Comparison of ENCODE assay signal across 8 cellular contexts in the genomic region with DNA sequence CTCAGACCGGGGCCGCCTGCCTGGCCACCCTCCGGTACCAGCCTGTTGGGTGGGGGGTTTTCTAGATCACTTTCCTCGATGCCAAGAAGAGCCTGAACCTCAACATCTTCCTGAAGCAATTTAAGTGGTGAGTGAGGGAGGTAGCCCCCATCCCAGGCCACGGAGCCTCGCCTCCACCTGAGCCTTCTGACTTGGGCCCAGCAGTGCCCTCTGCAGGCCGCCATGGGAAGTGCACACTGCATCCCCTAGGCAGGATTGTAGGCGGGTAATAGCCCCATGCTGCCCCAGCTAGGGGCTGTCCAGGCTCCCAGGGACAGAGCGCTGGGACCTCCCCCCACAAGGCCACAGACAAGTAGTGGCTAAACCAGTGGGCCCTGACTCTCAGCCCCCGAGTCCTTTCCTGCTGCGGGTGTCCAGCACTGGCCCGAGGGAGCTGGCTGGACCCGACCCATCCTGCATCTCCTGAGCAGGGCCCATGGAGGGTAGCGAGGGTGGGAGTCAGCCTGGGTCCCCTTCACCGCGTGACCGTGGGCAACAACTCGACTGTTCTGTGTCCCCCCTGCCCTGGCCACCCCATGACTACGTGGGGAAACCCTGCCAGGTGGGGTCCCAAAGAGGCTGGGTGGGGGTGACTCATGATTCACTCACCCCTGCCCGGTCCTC. TPM values are rescaled to one million over a fixed set of nuclear protein-coding genes. Genes with fewer than 3 reads are reported as not detected.
DNase-seq lines count a peak whose midpoint lies in the region; ATAC-seq and TF ChIP-seq lines count a peak whose summit lies in the region.

No MANE protein-coding gene starts in this region.

- TF ChIP-seq CTCF in GM10266 (IDR thresholded peaks at IDR 0.05; ENCODE audit: control insufficient read depth, insufficient read depth, low read depth, missing control alignments), result peak; percentile 96
- peak; percentile 96 for TF ChIP-seq CTCF in glutamatergic neuron (IDR thresholded peaks at IDR 0.05; ENCODE audit: partially characterized antibody, unreplicated experiment)
- peak; percentile 88 to 97 (median 94) for TF ChIP-seq CTCF in prostate gland (IDR thresholded peaks at IDR 0.05)

- H3K27ac ChIP-seq in SJSA1 (no peak overlapping the region), prostate gland (no peak overlapping the region)

- H3K4me1 Mint-ChIP-seq in glutamatergic neuron (ENCODE audit: low read depth, unreplicated experiment), result no peaks in the 10 kb centered on the region

- ATAC-seq in HG03135 (IDR thresholded peaks at IDR 0.05; ENCODE audit: unreplicated experiment), result no peak

- H3K36me3 ChIP-seq in SJSA1 (peaks cover 80% of the 10 kb centered on the region), prostate gland (peaks cover 0 to 7% of the 10 kb centered on the region in 2 donors)

- H3K4me1 ChIP-seq in SJSA1 (replicated peaks) (peaks cover 4% of the 10 kb centered on the region; the same call in 1 of the 2 replicates), prostate gland (replicated peaks) (no peaks in the 10 kb centered on the region)

- H3K27me3 Mint-ChIP-seq in glutamatergic neuron (ENCODE audit: unreplicated experiment), result peaks cover 3% of the 10 kb centered on the region

- no peak for TF ChIP-seq POLR2A in prostate gland (IDR thresholded peaks at IDR 0.05)

- H3K9me3 ChIP-seq in SJSA1 (replicated peaks) (no peaks in the 10 kb centered on the region), prostate gland (no peaks in the 10 kb centered on the region)

- peak; percentile 96 for DNase-seq in GM10266 (ENCODE audit: extremely low spot score)
- peak in 51 of 76 experiments; percentile 10 to 72 (median 43) for DNase-seq in HUDEP-2 (lab: John Stamatoyannopoulos, UW; ENCODE audit: unreplicated experiment in 76 of 76)
- peak; percentile 58 to 67 for DNase-seq in SJSA1 (ENCODE audit: low read depth in 1 of 2, low spot score in 2 of 2)
- peak; percentile 76 for DNase-seq in activated naive CD4-positive, alpha-beta T cell treated with Interleukin-2 at 50 U/mL for 16 hours
- DNase-seq in glutamatergic neuron, result peak; percentile 84
- DNase-seq in prostate gland (ENCODE audit: low spot score), result peak; percentile 42
- DNase-seq in globus pallidus (ENCODE audit: low spot score), result no peak

- no peaks in the 10 kb centered on the region for H3K36me3 Mint-ChIP-seq in glutamatergic neuron (ENCODE audit: unreplicated experiment)

- H3K4me3 ChIP-seq in SJSA1, result no peak overlapping the region
- no peak overlapping the region for H3K4me3 ChIP-seq in prostate gland

- H3K27me3 ChIP-seq in SJSA1 (replicated peaks) (no peaks in the 10 kb centered on the region), prostate gland (replicated peaks; ENCODE audit: insufficient read depth) (no peaks in the 10 kb centered on the region)

- H3K9me3 Mint-ChIP-seq in glutamatergic neuron (ENCODE audit: unreplicated experiment), result peaks cover 4% of the 10 kb centered on the region

- intact Hi-C loops in prostate gland (cut with DNase I), result loop anchor here (1.0 kb wide), 1 partner anchor 58 kb away; no protein-coding TSS in a partner anchor

- WGBS in prostate gland, result 41% methylated on average over 19 of the region's 20 CpGs

- no peak overlapping the region for H3K27ac Mint-ChIP-seq in glutamatergic neuron (ENCODE audit: unreplicated experiment)

- H3K4me3 Mint-ChIP-seq in glutamatergic neuron (ENCODE audit: unreplicated experiment), result no peak overlapping the region

RNA-seq across cellular contexts. Expression of a gene that starts 15.3 kb away (rescaled TPM):
- 0.06 and 0.34 TPM in 2 replicates for total RNA-seq in SJSA1 (2014; rRNA removed; shearing (Covaris generic))
- 45.1 TPM for total RNA-seq in glutamatergic neuron (ENCODE audit: unreplicated experiment)
- 10 to 100 TPM; 18.3 to 44.4 TPM for total RNA-seq in prostate gland

RNA-seq across cellular contexts. Expression of a gene that starts 19.3 kb away (rescaled TPM):
- total RNA-seq in SJSA1 (2014; rRNA removed; shearing (Covaris generic)), result 26.3 and 37.3 TPM in 2 replicates
- total RNA-seq in glutamatergic neuron (ENCODE audit: unreplicated experiment) (11.8 TPM), prostate gland (100 to 1,000 TPM in 1 of 2 donors, 10 to 100 TPM in 1; 50.1 to 210 TPM)

RNA-seq across cellular contexts. Expression of a gene that starts 44.2 kb away (rescaled TPM):
- total RNA-seq in SJSA1 (2014; rRNA removed; shearing (Covaris generic)), result 444 and 466 TPM in 2 replicates
- 30.5 TPM for total RNA-seq in glutamatergic neuron (ENCODE audit: unreplicated experiment)
- 100 to 1,000 TPM; 249 to 514 TPM for total RNA-seq in prostate gland

Comparison
In these comparisons a context has a peak if more than half of its experiments do, and no peak if none do; other contexts are left out.
1. RNA of a gene that starts 15.3 kb away (total RNA-seq): 45.1 TPM in glutamatergic neuron (single experiment) and 18.3 to 44.4 TPM in prostate gland; 0.06 to 0.34 TPM in SJSA1; every median in the first group is over 10 times any median in the second.
2. Peak in every context shown above with its lines, with median percentiles within 50 percentile points of each other: CTCF ChIP-seq.